8 cellular contexts compared by ENCODE assay signal in genomic region chr21:37220433-37220980, GRCh38.
DNase-seq lines count a peak whose midpoint lies in the region; ATAC-seq and TF ChIP-seq lines count a peak whose summit lies in the region.

No MANE protein-coding gene starts in this region.

- peak overlapping the region; percentile 80 to 84 (median 84) for H3K4me3 Mint-ChIP-seq in nephron

- H3K79me2 ChIP-seq in ACC112 (ENCODE audit: control insufficient read depth, insufficient read depth, low read length, unreplicated experiment) = no peaks in the 10 kb centered on the region

- TF ChIP-seq CTCF in GM13976 (IDR thresholded peaks at IDR 0.05; ENCODE audit: borderline replicate concordance, control extremely low read depth, extremely low read depth, insufficient read depth, missing control alignments) (peak; percentile 21), nephron (IDR thresholded peaks at IDR 0.05; ENCODE audit: unreplicated experiment in 3 of 3) (no peak)

- no peaks in the 10 kb centered on the region for H3K27me3 Mint-ChIP-seq in nephron (ENCODE audit: low read depth)

- peaks cover 6% of the 10 kb centered on the region for H3K4me1 ChIP-seq in ACC112 (ENCODE audit: control insufficient read depth, insufficient read depth, low read length, unreplicated experiment)

- in situ Hi-C loops in GM13976 (cut with MboI; ENCODE audit: low sequenced_read_pairs, unreplicated experiment) = no loop called here

- DNase-seq in GM13976 (ENCODE audit: low spot score) (no peak), NCI-H1930 (lab: John Stamatoyannopoulos, UW) (peak; percentile 48 to 56), activated T-cell treated with anti-CD3 and anti-CD28 coated beads for 48 hours (ENCODE audit: low read depth) (peak; percentile 25), fibroblast of gingiva (ENCODE audit: low read depth) (peak; percentile 32), NCI-H1048 (lab: John Stamatoyannopoulos, UW) (no peak)

- peaks cover 11% of the 10 kb centered on the region; the same call in 1 of the 2 replicates for H3K36me3 ChIP-seq in ACC112 (ENCODE audit: insufficient read depth, low read length)

- H3K4me1 Mint-ChIP-seq in nephron = no peaks in the 10 kb centered on the region

- peaks cover 62% of the 10 kb centered on the region for H3K36me3 Mint-ChIP-seq in nephron (ENCODE audit: low read depth)

- ATAC-seq in HG02798 (IDR thresholded peaks at IDR 0.05; ENCODE audit: poor library complexity, unreplicated experiment) = peak; percentile 43

- H3K27me3 ChIP-seq in ACC112 (ENCODE audit: insufficient read depth, low read length) = no peaks in the 10 kb centered on the region

- H3K27ac Mint-ChIP-seq in nephron = peak overlapping the region in 2 of 3 experiments; percentile 43 to 50

- peak overlapping the region; percentile 80 for H2AFZ ChIP-seq in ACC112 (ENCODE audit: low read length, unreplicated experiment)

- peaks cover 4% of the 10 kb centered on the region for H3K9me3 Mint-ChIP-seq in nephron

- peak overlapping the region; percentile 61 for H3K27ac ChIP-seq in ACC112 (ENCODE audit: low read depth, low read length)

- H3K4me3 ChIP-seq in ACC112 (ENCODE audit: low read depth, low read length) = peak overlapping the region; percentile 93

Comparison
In these comparisons a context has a peak if more than half of its experiments do, and no peak if none do; other contexts are left out.
1. DNase-seq: peak in NCI-H1930 (2 of 2), activated T-cell treated with anti-CD3 and anti-CD28 coated beads for 48 hours (single experiment) and fibroblast of gingiva (single experiment); none in GM13976 (single experiment) and NCI-H1048 (single experiment).